ENCODE assay signal across 8 cellular contexts in genomic region chr3:49690856-49691255, GRCh38. TPM values are rescaled to one million over a fixed set of nuclear protein-coding genes. Genes with fewer than 3 reads are reported as not detected.
DNase-seq lines count a peak whose midpoint lies in the region; ATAC-seq, FAIRE-seq and TF ChIP-seq lines count a peak whose summit lies in the region.
"Not testable (repeated sequence)": the region's sequence is repeated elsewhere in the genome, so short reads cannot be mapped to it uniquely, and the experiment has no call there.

No MANE protein-coding gene starts in this region.

- not testable (repeated sequence) for TF ChIP-seq CTCF in HFF-Myc (IDR thresholded peaks at IDR 0.05; ENCODE audit: low read depth, low read length, missing control alignments); SU-DHL-6 (IDR thresholded peaks at IDR 0.05; ENCODE audit: insufficient read depth, low read length, poor library complexity, severe bottlenecking); astrocyte (IDR thresholded peaks at IDR 0.05; ENCODE audit: insufficient read depth, low read depth, low read length); fibroblast of the aortic adventitia (IDR thresholded peaks at IDR 0.05; ENCODE audit: insufficient read depth, low read length)

- FAIRE-seq in astrocyte (lab: Jason Lieb, UNC): not testable (repeated sequence)

- not testable (repeated sequence) for H3K79me2 ChIP-seq in SU-DHL-6 (ENCODE audit: insufficient read depth, low read length)
- H3K79me2 ChIP-seq in astrocyte (ENCODE audit: insufficient read depth, low read length): peaks cover 36% of the 10 kb centered on the region

- H3K9me2 ChIP-seq in SU-DHL-6 (replicated peaks; ENCODE audit: insufficient read depth, low read length): not testable (repeated sequence)

- H4K20me1 ChIP-seq in BLaER1 treated with 17β-estradiol and CSF1 and Interleukin-3, amounts not matched to agents 10 nM and 100 nM: peaks cover 0 to 29% (median 16%) of the 10 kb centered on the region in 11 experiments; a peak in 13 of 22 replicates
- not testable (repeated sequence) for H4K20me1 ChIP-seq in SU-DHL-6 (ENCODE audit: low read depth, low read length); astrocyte (ENCODE audit: insufficient read depth, low read length)

- not testable (repeated sequence) for H3K27ac ChIP-seq in BLaER1 treated with 17β-estradiol and CSF1 and Interleukin-3, amounts not matched to agents 10 nM and 100 nM; SU-DHL-6 (ENCODE audit: low read depth, low read length); astrocyte (ENCODE audit: low read depth, low read length)

- not testable (repeated sequence) for H3K27ac Mint-ChIP-seq in activated CD8-positive, alpha-beta memory T cell treated with anti-CD3 and anti-CD28 coated beads, Interleukin-2, amount 10 ng/mL, durations not matched to agents 7 days and 5 days; astrocyte (ENCODE audit: unreplicated experiment)
- peak overlapping the region in 1 of 2 donors; percentile 98 for H3K27ac Mint-ChIP-seq in natural killer cell treated with Interleukin-12 subunit alpha and Interleukin-12 subunit beta and Interleukin-15 and Interleukin-18, amount 100 ng/mL, for 72 hours
- peak overlapping the region; percentile 99 for H3K27ac Mint-ChIP-seq in stimulated activated effector memory CD8-positive, alpha-beta T cell treated with anti-CD3 and anti-CD28 coated beads, Interleukin-12 subunit alpha, Interleukin-12 subunit beta, amount 100 ng/mL, for 72 hours

- peaks cover 28% of the 10 kb centered on the region for H3K4me1 Mint-ChIP-seq in activated CD8-positive, alpha-beta memory T cell treated with anti-CD3 and anti-CD28 coated beads, Interleukin-2, amount 10 ng/mL, durations not matched to agents 7 days and 5 days
- H3K4me1 Mint-ChIP-seq in astrocyte (ENCODE audit: low read depth, unreplicated experiment): not testable (repeated sequence)
- H3K4me1 Mint-ChIP-seq in natural killer cell treated with Interleukin-12 subunit alpha and Interleukin-12 subunit beta and Interleukin-15 and Interleukin-18, amount 100 ng/mL, for 72 hours (ENCODE audit: low read depth in 2 of 2): peaks cover 24 to 32% of the 10 kb centered on the region in 2 donors
- peaks cover 57% of the 10 kb centered on the region for H3K4me1 Mint-ChIP-seq in stimulated activated effector memory CD8-positive, alpha-beta T cell treated with anti-CD3 and anti-CD28 coated beads, Interleukin-12 subunit alpha, Interleukin-12 subunit beta, amount 100 ng/mL, for 72 hours

- peaks cover 0 to 15% (median 0%) of the 10 kb centered on the region in 11 experiments; a peak in 1 of 22 replicates for H3K36me3 ChIP-seq in BLaER1 treated with 17β-estradiol and CSF1 and Interleukin-3, amounts not matched to agents 10 nM and 100 nM
- H3K36me3 ChIP-seq in SU-DHL-6 (ENCODE audit: low read length); astrocyte (ENCODE audit: insufficient read depth, low read length): not testable (repeated sequence)

- not testable (repeated sequence) for H3K36me3 Mint-ChIP-seq in activated CD8-positive, alpha-beta memory T cell treated with anti-CD3 and anti-CD28 coated beads, Interleukin-2, amount 10 ng/mL, durations not matched to agents 7 days and 5 days; astrocyte (ENCODE audit: low read depth, unreplicated experiment); natural killer cell treated with Interleukin-12 subunit alpha and Interleukin-12 subunit beta and Interleukin-15 and Interleukin-18, amount 100 ng/mL, for 72 hours
- peaks cover 19% of the 10 kb centered on the region for H3K36me3 Mint-ChIP-seq in stimulated activated effector memory CD8-positive, alpha-beta T cell treated with anti-CD3 and anti-CD28 coated beads, Interleukin-12 subunit alpha, Interleukin-12 subunit beta, amount 100 ng/mL, for 72 hours

- H3K27me3 Mint-ChIP-seq in activated CD8-positive, alpha-beta memory T cell treated with anti-CD3 and anti-CD28 coated beads, Interleukin-2, amount 10 ng/mL, durations not matched to agents 7 days and 5 days; astrocyte (ENCODE audit: low read depth, unreplicated experiment); natural killer cell treated with Interleukin-12 subunit alpha and Interleukin-12 subunit beta and Interleukin-15 and Interleukin-18, amount 100 ng/mL, for 72 hours: not testable (repeated sequence)

- not testable (repeated sequence) for H3K9me3 ChIP-seq in BLaER1 treated with 17β-estradiol and CSF1 and Interleukin-3, amounts not matched to agents 10 nM and 100 nM (replicated peaks in 1 of 11); SU-DHL-6 (ENCODE audit: insufficient read depth, low read length); astrocyte (ENCODE audit: insufficient read depth, low read depth, low read length)

- peaks cover 22 to 28% (median 25%) of the 10 kb centered on the region in 10 experiments for H3K4me1 ChIP-seq in BLaER1 treated with 17β-estradiol and CSF1 and Interleukin-3, amounts not matched to agents 10 nM and 100 nM
- H3K4me1 ChIP-seq in astrocyte (ENCODE audit: insufficient read depth, low read length): peaks cover 11% of the 10 kb centered on the region

- H3K9me3 Mint-ChIP-seq in activated CD8-positive, alpha-beta memory T cell treated with anti-CD3 and anti-CD28 coated beads, Interleukin-2, amount 10 ng/mL, durations not matched to agents 7 days and 5 days (ENCODE audit: low read depth); astrocyte (ENCODE audit: unreplicated experiment); natural killer cell treated with Interleukin-12 subunit alpha and Interleukin-12 subunit beta and Interleukin-15 and Interleukin-18, amount 100 ng/mL, for 72 hours; stimulated activated effector memory CD8-positive, alpha-beta T cell treated with anti-CD3 and anti-CD28 coated beads, Interleukin-12 subunit alpha, Interleukin-12 subunit beta, amount 100 ng/mL, for 72 hours: not testable (repeated sequence)

- not testable (repeated sequence) for H3F3A ChIP-seq in SU-DHL-6 (ENCODE audit: insufficient read depth)

- not testable (repeated sequence) for H3K27me3 ChIP-seq in BLaER1 treated with 17β-estradiol and CSF1 and Interleukin-3, amounts not matched to agents 10 nM and 100 nM; SU-DHL-6 (ENCODE audit: low read length); astrocyte (ENCODE audit: insufficient read depth, low read length)

- H3K9ac ChIP-seq in BLaER1 treated with 17β-estradiol and CSF1 and Interleukin-3, amounts not matched to agents 10 nM and 100 nM: peak overlapping the region; percentile 88 to 95 (median 92); a peak in 20 of 22 replicates
- H3K9ac ChIP-seq in SU-DHL-6 (ENCODE audit: low read length); astrocyte (ENCODE audit: low read length): not testable (repeated sequence)

- peak overlapping the region; percentile 80 to 97 (median 92) for H3K4me2 ChIP-seq in BLaER1 treated with 17β-estradiol and CSF1 and Interleukin-3, amounts not matched to agents 10 nM and 100 nM
- H3K4me2 ChIP-seq in SU-DHL-6 (ENCODE audit: low read depth, low read length, poor library complexity, severe bottlenecking): peak overlapping the region; percentile 77
- H3K4me2 ChIP-seq in astrocyte (ENCODE audit: low read length): peak overlapping the region; percentile 86

- not testable (repeated sequence) for DNase-seq in HFF-Myc (ENCODE audit: extremely low read depth, low read depth); activated CD8-positive, alpha-beta memory T cell treated with anti-CD3 and anti-CD28 coated beads, Interleukin-2, amount 10 ng/mL, durations not matched to agents 7 days and 5 days; astrocyte (ENCODE audit: low read depth); fibroblast of the aortic adventitia (ENCODE audit: low read depth); natural killer cell treated with Interleukin-12 subunit alpha and Interleukin-12 subunit beta and Interleukin-15 and Interleukin-18, amount 100 ng/mL, for 72 hours (ENCODE audit: low spot score); stimulated activated effector memory CD8-positive, alpha-beta T cell treated with anti-CD3 and anti-CD28 coated beads, Interleukin-12 subunit alpha, Interleukin-12 subunit beta, amount 100 ng/mL, for 72 hours (ENCODE audit: low spot score in 2 of 2)

- ATAC-seq in activated CD8-positive, alpha-beta memory T cell treated with anti-CD3 and anti-CD28 coated beads, Interleukin-2, amount 10 ng/mL, durations not matched to agents 7 days and 5 days; natural killer cell treated with Interleukin-12 subunit alpha and Interleukin-12 subunit beta and Interleukin-15 and Interleukin-18, amount 100 ng/mL, for 72 hours; stimulated activated effector memory CD8-positive, alpha-beta T cell treated with anti-CD3 and anti-CD28 coated beads, Interleukin-12 subunit alpha, Interleukin-12 subunit beta, amount 100 ng/mL, for 72 hours: not testable (repeated sequence)

- not testable (repeated sequence) for H2AFZ ChIP-seq in SU-DHL-6 (ENCODE audit: low read depth, low read length, severe bottlenecking); astrocyte (ENCODE audit: low read depth, low read length)

- CTCF ChIA-PET in activated CD8-positive, alpha-beta memory T cell treated with anti-CD3 and anti-CD28 coated beads, Interleukin-2, amount 10 ng/mL, durations not matched to agents 7 days and 5 days (lab: Charles Lee): interaction anchor here (2.6 kb wide), 1 partner anchor 151 kb away, joined by 10 read pairs; no protein-coding TSS in a partner anchor

- peak overlapping the region in 4 of 10 experiments; percentile 89 to 98 (median 98); a peak in 3 of 20 replicates for H3K4me3 ChIP-seq in BLaER1 treated with 17β-estradiol and CSF1 and Interleukin-3, amounts not matched to agents 10 nM and 100 nM
- peak overlapping the region; percentile 93 for H3K4me3 ChIP-seq in HFF-Myc (replicated peaks; ENCODE audit: low read depth, low read length)
- not testable (repeated sequence) for H3K4me3 ChIP-seq in SU-DHL-6 (ENCODE audit: insufficient read depth, low read length, poor library complexity, severe bottlenecking); astrocyte (ENCODE audit: insufficient read depth, low read depth, low read length)
- peak overlapping the region; percentile 18 for H3K4me3 ChIP-seq in fibroblast of the aortic adventitia (ENCODE audit: low read depth, low read length)

- H3K4me3 Mint-ChIP-seq in activated CD8-positive, alpha-beta memory T cell treated with anti-CD3 and anti-CD28 coated beads, Interleukin-2, amount 10 ng/mL, durations not matched to agents 7 days and 5 days: peak overlapping the region; percentile 90
- H3K4me3 Mint-ChIP-seq in astrocyte (ENCODE audit: unreplicated experiment): not testable (repeated sequence)
- H3K4me3 Mint-ChIP-seq in natural killer cell treated with Interleukin-12 subunit alpha and Interleukin-12 subunit beta and Interleukin-15 and Interleukin-18, amount 100 ng/mL, for 72 hours: peak overlapping the region; percentile 96
- H3K4me3 Mint-ChIP-seq in stimulated activated effector memory CD8-positive, alpha-beta T cell treated with anti-CD3 and anti-CD28 coated beads, Interleukin-12 subunit alpha, Interleukin-12 subunit beta, amount 100 ng/mL, for 72 hours: peak overlapping the region; percentile 97

RNA-seq across cellular contexts. Expression of gene RNF123, which starts 1.5 kb away (rescaled TPM):
- total RNA-seq in activated CD8-positive, alpha-beta memory T cell treated with anti-CD3 and anti-CD28 coated beads, Interleukin-2, amount 10 ng/mL, durations not matched to agents 7 days and 5 days: 10 to 100 TPM; 50.0 to 58.9 TPM
- total RNA-seq in astrocyte: 40.9 and 49.8 TPM in 2 replicates
- 19.4 and 22.7 TPM in 2 replicates for total RNA-seq in fibroblast of the aortic adventitia (ENCODE audit: low replicate concordance)
- 10 to 100 TPM; 45.6 to 67.9 TPM for total RNA-seq in natural killer cell treated with Interleukin-12 subunit alpha and Interleukin-12 subunit beta and Interleukin-15 and Interleukin-18, amount 100 ng/mL, for 72 hours

RNA-seq across cellular contexts. Expression of gene MST1, which starts 1.6 kb away (rescaled TPM):
- total RNA-seq in activated CD8-positive, alpha-beta memory T cell treated with anti-CD3 and anti-CD28 coated beads, Interleukin-2, amount 10 ng/mL, durations not matched to agents 7 days and 5 days: 1 to 10 TPM; 7.3 to 9.3 TPM
- total RNA-seq in astrocyte (9.3 and 15.1 TPM in 2 replicates), fibroblast of the aortic adventitia (ENCODE audit: low replicate concordance) (2.9 and 4.7 TPM in 2 replicates)
- total RNA-seq in natural killer cell treated with Interleukin-12 subunit alpha and Interleukin-12 subunit beta and Interleukin-15 and Interleukin-18, amount 100 ng/mL, for 72 hours: 1 to 10 TPM; 4.2 to 6.8 TPM

RNA-seq across cellular contexts. Expression of gene APEH, which starts 16.7 kb away (rescaled TPM):
- total RNA-seq in activated CD8-positive, alpha-beta memory T cell treated with anti-CD3 and anti-CD28 coated beads, Interleukin-2, amount 10 ng/mL, durations not matched to agents 7 days and 5 days: 100 to 1,000 TPM; 150 to 172 TPM
- total RNA-seq in astrocyte: 80.8 and 91.2 TPM in 2 replicates
- total RNA-seq in fibroblast of the aortic adventitia (ENCODE audit: low replicate concordance): 41.1 and 87.7 TPM in 2 replicates
- total RNA-seq in natural killer cell treated with Interleukin-12 subunit alpha and Interleukin-12 subunit beta and Interleukin-15 and Interleukin-18, amount 100 ng/mL, for 72 hours: 100 to 1,000 TPM; 134 to 235 TPM

RNA-seq across cellular contexts. Expression of gene AMIGO3, which starts 28.6 kb away (rescaled TPM):
- 1 to 10 TPM in 1 of 2 experiments, under 1 TPM in 1; 0.19 to 1.2 TPM for total RNA-seq in activated CD8-positive, alpha-beta memory T cell treated with anti-CD3 and anti-CD28 coated beads, Interleukin-2, amount 10 ng/mL, durations not matched to agents 7 days and 5 days
- total RNA-seq in astrocyte (0.16 TPM in 1 of 2 replicates, not detected in the other), fibroblast of the aortic adventitia (ENCODE audit: low replicate concordance) (0.27 and 0.65 TPM in 2 replicates)
- total RNA-seq in natural killer cell treated with Interleukin-12 subunit alpha and Interleukin-12 subunit beta and Interleukin-15 and Interleukin-18, amount 100 ng/mL, for 72 hours: 1 to 10 TPM; 1.0 to 2.0 TPM

RNA-seq across cellular contexts. Expression of gene GMPPB, which starts 32.9 kb away (rescaled TPM):
- 10 to 100 TPM; 46.6 to 47.9 TPM for total RNA-seq in activated CD8-positive, alpha-beta memory T cell treated with anti-CD3 and anti-CD28 coated beads, Interleukin-2, amount 10 ng/mL, durations not matched to agents 7 days and 5 days
- total RNA-seq in astrocyte (21.4 and 24.6 TPM in 2 replicates), fibroblast of the aortic adventitia (ENCODE audit: low replicate concordance) (14.3 and 31.0 TPM in 2 replicates)
- 100 to 1,000 TPM in 1 of 2 donors, 10 to 100 TPM in 1; 83.5 to 110 TPM for total RNA-seq in natural killer cell treated with Interleukin-12 subunit alpha and Interleukin-12 subunit beta and Interleukin-15 and Interleukin-18, amount 100 ng/mL, for 72 hours
